Comparison of ENCODE assay signal across 32 cellular contexts in the genomic region with DNA sequence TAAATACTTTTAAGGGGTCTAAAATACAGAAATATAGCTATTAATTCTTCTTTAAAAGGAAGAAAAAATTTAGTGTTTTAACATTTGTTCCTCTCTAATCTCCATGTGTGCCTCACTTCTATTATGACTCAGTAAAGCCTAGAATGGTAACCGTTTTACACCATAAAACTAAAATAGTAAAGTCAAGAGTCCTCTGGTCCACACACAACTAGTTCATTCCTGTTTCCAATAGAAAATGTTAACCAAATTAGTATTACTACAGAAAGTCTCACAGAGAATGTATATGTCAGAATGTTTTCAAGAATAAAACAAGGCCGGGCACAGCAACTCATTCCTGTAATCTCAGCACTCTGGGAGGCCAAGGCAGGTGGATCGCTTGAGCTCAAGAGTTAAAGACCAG. TPM values are rescaled to one million over a fixed set of nuclear protein-coding genes. Genes with fewer than 3 reads are reported as not detected.
DNase-seq lines count a peak whose midpoint lies in the region; ATAC-seq, FAIRE-seq and TF ChIP-seq lines count a peak whose summit lies in the region.
"Had no signal": no experiment of that assay in that cellular context is flagged by ENCODE, and none has a peak within 500 bp of the region (broad histone marks: within the 10 kb centered on the region; RNA-seq: fewer than 3 reads in every experiment).

No MANE protein-coding gene starts in this region.

- peak; percentile 27 for FAIRE-seq in A204.1 (lab: Jason Lieb, UNC)
- FAIRE-seq: endometrium, GM19239, islet of Langerhans had no signal

- intact Hi-C loops in aorta (cut with DNase I): no loop called here

- DNase-seq in GM06990 (ENCODE audit: extremely low read depth, insufficient read length): peak; percentile 11
- DNase-seq in aorta: no peak
- no peak for DNase-seq in activated gamma-delta T cell (lab: John Stamatoyannopoulos, UW)
- no peak for DNase-seq in HuH-7.5 (ENCODE audit: low spot score)
- DNase-seq: activated CD4-positive, alpha-beta T cell treated with anti-CD3 and anti-CD28 coated beads, Interleukin-2, amount 10 ng/mL, durations not matched to agents 24 days and 14 days; activated CD8-positive, alpha-beta memory T cell treated with anti-CD3 and anti-CD28 coated beads, Interleukin-2, amount 50 U/mL, for 48 hours; activated effector memory CD4-positive, alpha-beta T cell treated with anti-CD3 and anti-CD28 coated beads, Interleukin-2, amount 50 U/mL, for 16 hours; activated naive CD8-positive, alpha-beta T cell treated with anti-CD3 and anti-CD28 coated beads, Interleukin-2, amount 50 U/mL, for 24 hours; Caco-2; dermis blood vessel endothelial cell; gastrocnemius medialis; GDM1; KG1; left lung; mesendoderm; MG63; NCI-H2029 treated with DMSO at 0.1 percent for 48 hours; NCI-H226; NCI-H69; right cardiac atrium; SHP77; upper lobe of right lung had no signal

- WGBS in aorta, 2 donors: 88 to 91% methylated on average over 3 of the region's 3 CpGs

- no peaks in the 10 kb centered on the region; the same call in 1 of the 2 replicates for H3K36me3 ChIP-seq in GM06990 (ENCODE audit: control insufficient read depth, insufficient read depth, low read length)
- H3K36me3 ChIP-seq in aorta (ENCODE audit: control insufficient read depth in 1 of 2, insufficient read depth in 2 of 2, low read length in 1 of 2): no peaks in the 10 kb centered on the region
- H3K36me3 ChIP-seq: gastrocnemius medialis, left lung, MG63, suprapubic skin, upper lobe of right lung had no signal

- ATAC-seq in GM19455 (IDR thresholded peaks at IDR 0.05; ENCODE audit: unreplicated experiment): peak; percentile 67
- ATAC-seq in HG03175 (IDR thresholded peaks at IDR 0.05; ENCODE audit: unreplicated experiment): peak; percentile 58
- no peak for ATAC-seq in aorta (ENCODE audit: low FRiP score)
- ATAC-seq: activated naive CD8-positive, alpha-beta T cell treated with anti-CD3 and anti-CD28 coated beads, Interleukin-2, amount 50 U/mL, for 24 hours; gastrocnemius medialis; GM23338; left lung; Panc1; right cardiac atrium; upper lobe of right lung had no signal

- no peak overlapping the region for H3K4me3 ChIP-seq in GM06990 (replicated peaks; ENCODE audit: low read depth, low read length)
- H3K4me3 ChIP-seq in aorta (ENCODE audit: low read length in 2 of 2): no peak overlapping the region
- H3K4me3 ChIP-seq: gastrocnemius medialis, GM23338, left lung, MG63, suprapubic skin, upper lobe of right lung had no signal

- H3K4me1 ChIP-seq in aorta (ENCODE audit: control insufficient read depth in 1 of 2, insufficient read depth in 2 of 2, low read length in 2 of 2): no peaks in the 10 kb centered on the region
- H3K4me1 ChIP-seq: Caco-2 had no signal

- no peak overlapping the region for H3K27ac ChIP-seq in aorta (ENCODE audit: low read depth in 1 of 2, low read length in 2 of 2)
- H3K27ac ChIP-seq: C4-2B, gastrocnemius medialis, left lung, suprapubic skin, upper lobe of right lung had no signal

- H3K27me3 ChIP-seq in GM06990 (replicated peaks; ENCODE audit: control insufficient read depth, insufficient read depth, low read length) (no peaks in the 10 kb centered on the region), aorta (ENCODE audit: control insufficient read depth in 1 of 2, insufficient read depth in 2 of 2, low read length in 1 of 2) (no peaks in the 10 kb centered on the region)
- H3K27me3 ChIP-seq: gastrocnemius medialis, left lung, MG63, suprapubic skin, upper lobe of right lung had no signal

- no peak for TF ChIP-seq CTCF in GM06990 (IDR thresholded peaks at IDR 0.05; ENCODE audit: insufficient read depth, low read length, poor library complexity, severe bottlenecking)

- H3K9me3 ChIP-seq in aorta (ENCODE audit: control insufficient read depth, low read length): no peaks in the 10 kb centered on the region
- H3K9me3 ChIP-seq: Caco-2, gastrocnemius medialis, left lung, MG63, suprapubic skin, upper lobe of right lung had no signal

RNA-seq across cellular contexts. Expression of a gene that starts 55.8 kb away (rescaled TPM):
- total RNA-seq in aorta: 10 to 100 TPM; 29.0 to 35.9 TPM
- polyA plus RNA-seq in aorta: 1 to 10 TPM; 6.8 to 8.8 TPM
